ENCODE assay signal across 15 cellular contexts in genomic region chr1:5239911-5240310, GRCh38.
"Had no signal": no experiment of that assay in that cellular context is flagged by ENCODE, and none has a peak within 500 bp of the region (broad histone marks: within the 10 kb centered on the region; RNA-seq: fewer than 3 reads in every experiment).

No MANE protein-coding gene starts in this region.

- H3K27ac ChIP-seq: epithelial cell of prostate, neutrophil, parathyroid adenoma, upper lobe of right lung had no signal

- H3K4me1 ChIP-seq: parathyroid adenoma, upper lobe of right lung had no signal

- H3K4me3 ChIP-seq: upper lobe of right lung had no signal

- H3K27me3 ChIP-seq: neutrophil, upper lobe of right lung had no signal

- DNase-seq: activated CD4-positive, alpha-beta T cell treated with anti-CD3 and anti-CD28 coated beads, Interleukin-2, amount 50 U/mL, for 1 hour; activated CD8-positive, alpha-beta memory T cell treated with anti-CD3 and anti-CD28 coated beads for 24 hours; activated naive CD4-positive, alpha-beta T cell; activated naive CD8-positive, alpha-beta T cell treated with anti-CD3 and anti-CD28 coated beads, Interleukin-2, amount 10 ng/mL, durations not matched to agents 7 days and 5 days; cerebellar nuclear complex; islet precursor cell; mammary epithelial cell; natural killer cell; retina; stimulated activated CD4-positive, alpha-beta T cell treated with anti-CD3 and anti-CD28 coated beads, Interleukin-15, amount 100 ng/mL, for 24 hours; stimulated activated CD4-positive, alpha-beta T cell treated with anti-CD3 and anti-CD28 coated beads, Interleukin-4, amount 100 ng/mL, for 24 hours; upper lobe of right lung had no signal

- H3K9me3 ChIP-seq: neutrophil, upper lobe of right lung had no signal

- H3K36me3 ChIP-seq: neutrophil, upper lobe of right lung had no signal
